9 cellular contexts compared by ENCODE assay signal in genomic region chr2:240831594-240832204, GRCh38. TPM values are rescaled to one million over a fixed set of nuclear protein-coding genes. Genes with fewer than 3 reads are reported as not detected.
DNase-seq lines count a peak whose midpoint lies in the region; ATAC-seq and TF ChIP-seq lines count a peak whose summit lies in the region.
"Had no signal": no experiment of that assay in that cellular context is flagged by ENCODE, and none has a peak within 500 bp of the region (broad histone marks: within the 10 kb centered on the region; RNA-seq: fewer than 3 reads in every experiment).

No MANE protein-coding gene starts in this region.

- H3K36me3 ChIP-seq in GM23338 (ENCODE audit: insufficient read depth) (no peaks in the 10 kb centered on the region), SK-N-MC (ENCODE audit: insufficient read depth, low read length) (no peaks in the 10 kb centered on the region)

- no peaks in the 10 kb centered on the region for H4K20me1 ChIP-seq in GM23338 (replicated peaks; ENCODE audit: insufficient read depth)

- H3K4me3 Mint-ChIP-seq in GM23338 = peak overlapping the region; percentile 80

- peak overlapping the region; percentile 100 for H2AFZ ChIP-seq in GM23338

- H3K27ac ChIP-seq in GM23338 (ENCODE audit: low read depth) = no peak overlapping the region
- H3K27ac ChIP-seq in SK-N-MC = no peak overlapping the region

- peak overlapping the region; percentile 62 for H3K9ac ChIP-seq in SK-N-MC (ENCODE audit: insufficient read length)

- peaks cover 3% of the 10 kb centered on the region; the same call in 1 of the 2 replicates for H3K4me1 ChIP-seq in GM23338 (ENCODE audit: insufficient read depth)

- no peaks in the 10 kb centered on the region for H3K79me2 ChIP-seq in GM23338 (replicated peaks; ENCODE audit: insufficient read depth)

- H3K4me1 Mint-ChIP-seq in GM23338 = no peaks in the 10 kb centered on the region; the same call in 2 of the 3 replicates

- no peaks in the 10 kb centered on the region for H3K9me2 ChIP-seq in GM23338 (ENCODE audit: insufficient read depth)

- peaks cover 35% of the 10 kb centered on the region for H3K27me3 ChIP-seq in GM23338 (ENCODE audit: insufficient read depth)

- H3K4me3 ChIP-seq in GM23338 (peak overlapping the region; percentile 90), SK-N-MC (peak overlapping the region; percentile 75), fibroblast of villous mesenchyme (ENCODE audit: low read depth, low read length) (peak overlapping the region; percentile 35), retinal pigment epithelial cell (ENCODE audit: low read length) (peak overlapping the region; percentile 36)

- H3K36me3 Mint-ChIP-seq in GM23338 (ENCODE audit: low read depth) = no peaks in the 10 kb centered on the region

- H3K4me2 ChIP-seq in GM23338 = peak overlapping the region; percentile 99

- no peak for TF ChIP-seq CTCF in GM23338 (conservative IDR thresholded peaks at IDR 0.05; ENCODE audit: low read depth in 2 of 2)
- TF ChIP-seq CTCF in fibroblast of villous mesenchyme (IDR thresholded peaks at IDR 0.05; ENCODE audit: insufficient read depth, low read depth, low read length) = no peak
- TF ChIP-seq CTCF in retinal pigment epithelial cell (conservative IDR thresholded peaks at IDR 0.05; ENCODE audit: low read depth, low read length) = no peak

- no peaks in the 10 kb centered on the region for H3F3A ChIP-seq in GM23338 (replicated peaks; ENCODE audit: low read depth)

- no peak overlapping the region for H3K27ac Mint-ChIP-seq in GM23338

- no peaks in the 10 kb centered on the region for H3K9me3 Mint-ChIP-seq in GM23338
- H3K9me3 Mint-ChIP-seq: IgD-negative memory B cell had no signal

- DNase-seq in GM23338 (ENCODE audit: low spot score) (peak; percentile 41), SK-N-MC (ENCODE audit: low read depth, low spot score) (no peak), fibroblast of villous mesenchyme (ENCODE audit: low read depth) (no peak), retinal pigment epithelial cell (ENCODE audit: low read depth) (no peak), UCSD-AML1 (lab: John Stamatoyannopoulos, UW; ENCODE audit: unreplicated experiment) (no peak), NOMO-1 treated with dmso at 0.1 percent for 144 hours (lab: John Stamatoyannopoulos, UW; ENCODE audit: unreplicated experiment) (no peak)
- no peak for DNase-seq in stimulated activated CD8-positive, alpha-beta memory T cell treated with anti-CD3 and anti-CD28 coated beads, Interleukin-4, amount 100 ng/mL, for 48 hours

- no peaks in the 10 kb centered on the region for H3K9me3 ChIP-seq in SK-N-MC (ENCODE audit: low read depth, low read length)

- peaks cover 15% of the 10 kb centered on the region for H3K27me3 Mint-ChIP-seq in GM23338 (ENCODE audit: insufficient read depth, low read depth, poor library complexity)

- ATAC-seq in GM23338 (peak; percentile 76), esophagus mucosa (no peak)

TF ChIP-seq in GM23338, 12 proteins besides CTCF, POLR2A, EP300 and RAD21 (continues in another document):
- TF ChIP-seq ETS1 (IDR thresholded peaks at IDR 0.05) (no peak), STAT1 (IDR thresholded peaks at IDR 0.05; ENCODE audit: unreplicated experiment) (no peak), REST (IDR thresholded peaks at IDR 0.05; ENCODE audit: unreplicated experiment) (no peak), EZH2phosphoT487 (IDR thresholded peaks at IDR 0.05; ENCODE audit: unreplicated experiment) (no peak)

RNA-seq across cellular contexts. Expression of gene KIF1A, which starts 11.7 kb away (rescaled TPM):
- total RNA-seq in GM23338 (2014; rRNA removed; shearing (Covaris generic)) = 183 and 214 TPM in 2 replicates
- 158 and 169 TPM in 2 replicates for polyA plus RNA-seq in GM23338 (2016; fragmentation: Nextera tagmentation; extraction: Ambion mirVana)
- total RNA-seq in fibroblast of villous mesenchyme (not detected in 2 replicates), esophagus mucosa (0.12 TPM)
- polyA plus RNA-seq: IgD-negative memory B cell had no signal

RNA-seq across cellular contexts. Expression of gene AGXT, which starts 36.9 kb away (rescaled TPM):
- not detected in 2 replicates for total RNA-seq in GM23338 (2014; rRNA removed; shearing (Covaris generic))
- polyA plus RNA-seq in GM23338 (2016; fragmentation: Nextera tagmentation; extraction: Ambion mirVana) = not detected in 2 replicates
- not detected in 2 replicates for total RNA-seq in fibroblast of villous mesenchyme
- not detected for total RNA-seq in esophagus mucosa
- polyA plus RNA-seq: IgD-negative memory B cell had no signal

Comparison
In these comparisons a context has a peak if more than half of its experiments do, and no peak if none do; other contexts are left out.
1. H3K4me3 ChIP-seq: peak in every context shown above with its lines; median percentile 90 in GM23338; 75 in SK-N-MC; 36 in retinal pigment epithelial cell; 35 in fibroblast of villous mesenchyme.
2. RNA of gene KIF1A, which starts 11.7 kb away (total RNA-seq): 183 to 214 TPM in GM23338; 0.12 TPM in esophagus mucosa (single experiment) and not detected in fibroblast of villous mesenchyme; every median in the first group is over 100 times any median in the second.